ENCODE assay signal across 8 cellular contexts in genomic region chr9:111992523-111992922, GRCh38.
DNase-seq lines count a peak whose midpoint lies in the region; ATAC-seq and TF ChIP-seq lines count a peak whose summit lies in the region.

No MANE protein-coding gene starts in this region.

- H2AFZ ChIP-seq in SU-DHL-6 (ENCODE audit: low read depth, low read length, severe bottlenecking) = peak overlapping the region; percentile 29

- H3K9ac ChIP-seq in SU-DHL-6 (ENCODE audit: low read length) (peak overlapping the region; percentile 60), mesendoderm (ENCODE audit: low read length) (no peak overlapping the region)

- H2BK120ac ChIP-seq in mesendoderm (ENCODE audit: low read depth, low read length) = no peak overlapping the region

- peak overlapping the region; percentile 52 for H3K4me3 ChIP-seq in SU-DHL-6 (ENCODE audit: insufficient read depth, low read length, poor library complexity, severe bottlenecking)
- no peak overlapping the region for H3K4me3 ChIP-seq in mesendoderm (ENCODE audit: low read length)

- no peak overlapping the region for H3K4ac ChIP-seq in mesendoderm (ENCODE audit: low read depth, low read length)

- H3K18ac ChIP-seq in mesendoderm (ENCODE audit: low read length) = no peak overlapping the region

- H3K36me3 ChIP-seq in SU-DHL-6 (ENCODE audit: low read length) (no peaks in the 10 kb centered on the region; the same call in 1 of the 2 replicates), mesendoderm (ENCODE audit: control insufficient read depth, insufficient read depth, low read length) (no peaks in the 10 kb centered on the region)

- no peak overlapping the region for H2BK5ac ChIP-seq in mesendoderm (ENCODE audit: low read length)

- no peak overlapping the region for H3K56ac ChIP-seq in mesendoderm (ENCODE audit: low read length)

- no peak for TF ChIP-seq CTCF in SU-DHL-6 (IDR thresholded peaks at IDR 0.05; ENCODE audit: insufficient read depth, low read length, poor library complexity, severe bottlenecking)

- H3K23ac ChIP-seq in mesendoderm (ENCODE audit: low read length) = no peak overlapping the region

- no peak overlapping the region for H4K8ac ChIP-seq in mesendoderm (ENCODE audit: low read depth, low read length)

- H3K79me1 ChIP-seq in mesendoderm (ENCODE audit: low read length) = no peaks in the 10 kb centered on the region

- WGBS in mesendoderm (ENCODE audit: extremely low coverage, insufficient coverage, low lambda C conversion rate) = no CpG with 5 or more reads among the region's 2 CpGs

- no peaks in the 10 kb centered on the region for H3K9me2 ChIP-seq in SU-DHL-6 (replicated peaks; ENCODE audit: insufficient read depth, low read length)

- H3K27ac ChIP-seq in SU-DHL-6 (ENCODE audit: low read depth, low read length) = peak overlapping the region; percentile 95
- no peak overlapping the region for H3K27ac ChIP-seq in mesendoderm (ENCODE audit: low read depth, low read length)

- no peak overlapping the region for H2AK5ac ChIP-seq in mesendoderm (ENCODE audit: low read length)

- H3K27me3 ChIP-seq in SU-DHL-6 (ENCODE audit: low read length) (no peaks in the 10 kb centered on the region), mesendoderm (ENCODE audit: insufficient read depth, low read length, poor library complexity) (no peaks in the 10 kb centered on the region)

- peak overlapping the region; percentile 100 for H3K4me2 ChIP-seq in SU-DHL-6 (ENCODE audit: low read depth, low read length, poor library complexity, severe bottlenecking)
- H3K4me2 ChIP-seq in mesendoderm (ENCODE audit: low read length) = no peak overlapping the region

- ATAC-seq in HG02885 (IDR thresholded peaks at IDR 0.05; ENCODE audit: poor library complexity, unreplicated experiment) = peak; percentile 83

- no peaks in the 10 kb centered on the region for H3K79me2 ChIP-seq in SU-DHL-6 (ENCODE audit: insufficient read depth, low read length)
- no peaks in the 10 kb centered on the region for H3K79me2 ChIP-seq in mesendoderm (ENCODE audit: control insufficient read depth, insufficient read depth, low read length)

- peaks cover 46% of the 10 kb centered on the region for H3F3A ChIP-seq in SU-DHL-6 (ENCODE audit: insufficient read depth)

- peak; percentile 38 for DNase-seq in activated CD4-positive, alpha-beta T cell treated with anti-CD3 and anti-CD28 coated beads for 48 hours
- DNase-seq in activated CD4-positive, alpha-beta T cell treated with anti-CD3 and anti-CD28 coated beads, Interleukin-2, amount 50 U/mL, for 1 hour = no peak
- DNase-seq in mesendoderm (peak; percentile 26), NCI-H510A (lab: John Stamatoyannopoulos, UW) (no peak), DMS153 (lab: John Stamatoyannopoulos, UW) (no peak), NAMALWA (ENCODE audit: low spot score) (no peak)

- H2BK15ac ChIP-seq in mesendoderm (replicated peaks; ENCODE audit: low read depth) = no peak overlapping the region

- no peaks in the 10 kb centered on the region for H3K9me3 ChIP-seq in SU-DHL-6 (ENCODE audit: insufficient read depth, low read length)

- no peaks in the 10 kb centered on the region for H4K20me1 ChIP-seq in SU-DHL-6 (ENCODE audit: low read depth, low read length)

- no peak overlapping the region for H4K5ac ChIP-seq in mesendoderm (ENCODE audit: low read length)

- H3K4me1 ChIP-seq in mesendoderm (ENCODE audit: control insufficient read depth, low read depth, low read length) = no peaks in the 10 kb centered on the region

Comparison
In these comparisons a context has a peak if more than half of its experiments do, and no peak if none do; other contexts are left out.
1. DNase-seq: peak in activated CD4-positive, alpha-beta T cell treated with anti-CD3 and anti-CD28 coated beads for 48 hours (single experiment) and mesendoderm (single experiment); none in activated CD4-positive, alpha-beta T cell treated with anti-CD3 and anti-CD28 coated beads, Interleukin-2, amount 50 U/mL, for 1 hour (single experiment), NCI-H510A (single experiment), DMS153 (single experiment) and NAMALWA (single experiment).